In the genomic region with DNA sequence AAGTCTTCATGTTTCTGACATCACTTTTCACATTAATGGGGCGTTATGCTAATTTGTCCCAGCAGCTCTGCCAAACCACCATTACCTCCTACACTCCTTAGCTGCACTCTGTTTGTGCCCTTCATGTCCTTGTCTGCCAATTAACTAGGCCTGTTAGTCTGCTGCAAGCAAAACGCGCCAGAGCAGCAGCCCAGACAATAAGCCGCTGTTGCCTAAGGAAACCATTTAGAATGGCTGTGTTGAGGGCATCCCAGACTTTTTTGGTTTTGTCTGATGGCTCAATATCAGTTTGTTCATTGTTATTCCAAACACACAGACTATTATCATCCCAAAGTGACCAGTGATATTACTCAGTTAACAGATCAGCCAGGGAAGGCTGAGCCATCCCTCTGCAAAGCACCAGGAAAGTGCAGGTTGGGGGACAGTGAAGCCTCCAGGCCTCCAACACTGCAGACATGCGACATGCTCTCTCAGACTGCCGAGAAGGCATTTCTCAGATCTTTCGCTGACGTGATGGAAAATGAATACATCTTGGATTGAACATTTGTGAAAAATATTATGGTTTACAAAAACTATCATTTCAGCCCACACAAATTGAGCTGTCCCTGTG, we compare ENCODE assay signal across 16 cellular contexts.
A peak's percentile ranks its signal among the peaks of the same experiment; 100 is the strongest.
DNase-seq lines count a peak whose midpoint lies in the region; TF ChIP-seq lines count a peak whose summit lies in the region.
"Had no signal": no experiment of that assay in that cellular context is flagged by ENCODE, and none has a peak within 500 bp of the region (broad histone marks: within the 10 kb centered on the region; RNA-seq: fewer than 3 reads in every experiment).

No MANE protein-coding gene starts in this region.

- CTCF ChIA-PET in A673 (lab: Charles Lee) (no interaction called here), SK-N-SH (lab: Yijun Ruan, JAX) (interaction anchor here (1.6 to 1.7 kb wide), 2 partner anchors 14 to 210 kb away, joined by 3 to 4 read pairs; no protein-coding TSS in a partner anchor)

- TF ChIP-seq CTCF in A673 (conservative IDR thresholded peaks at IDR 0.05; ENCODE audit: low read depth, low read length) (no peak), SK-N-SH (IDR thresholded peaks at IDR 0.05) (no peak), tibial artery (IDR thresholded peaks at IDR 0.05) (no peak), progenitor cell of endocrine pancreas (IDR thresholded peaks at IDR 0.05; ENCODE audit: unreplicated experiment) (no peak)

- H3K9me2 ChIP-seq in SK-N-SH = no peaks in the 10 kb centered on the region

- H3K9ac ChIP-seq in SK-N-SH = no peak overlapping the region

- no peaks in the 10 kb centered on the region for H4K20me1 ChIP-seq in SK-N-SH (ENCODE audit: insufficient read depth)

- H3K9me3 Mint-ChIP-seq in progenitor cell of endocrine pancreas (ENCODE audit: low read depth) = no peaks in the 10 kb centered on the region

- no peaks in the 10 kb centered on the region for H3K36me3 Mint-ChIP-seq in progenitor cell of endocrine pancreas (ENCODE audit: insufficient read depth)

- no peak overlapping the region for H3K4me3 ChIP-seq in A673 (ENCODE audit: low read depth, low read length, poor library complexity, severe bottlenecking)
- no peak overlapping the region for H3K4me3 ChIP-seq in SK-N-SH (ENCODE audit: low read depth in 2 of 2, low read length in 1 of 2)
- H3K4me3 ChIP-seq in tibial artery = no peak overlapping the region

- no peak overlapping the region for H2AFZ ChIP-seq in SK-N-SH (ENCODE audit: low read depth)

- peak in 1 of 2 experiments; percentile 87; a peak in 2 of 4 replicates for TF ChIP-seq EP300 in SK-N-SH (IDR thresholded peaks at IDR 0.05; ENCODE audit: borderline replicate concordance in 1 of 2, low read depth in 1 of 2, low read length in 1 of 2)

- no peaks in the 10 kb centered on the region for H3F3A ChIP-seq in SK-N-SH (replicated peaks; ENCODE audit: insufficient read depth)

- WGBS in SK-N-SH (ENCODE audit: low lambda C conversion rate) = 34% methylated on average over 8 of the region's 8 CpGs

- no peak overlapping the region for H3K4me3 Mint-ChIP-seq in progenitor cell of endocrine pancreas (ENCODE audit: low read depth)
- H3K4me3 Mint-ChIP-seq: activated CD4-positive, alpha-beta T cell treated with anti-CD3 and anti-CD28 coated beads for 36 hours had no signal

- H3K4me1 Mint-ChIP-seq in progenitor cell of endocrine pancreas (ENCODE audit: low read depth) = peaks cover 10% of the 10 kb centered on the region
- H3K4me1 Mint-ChIP-seq: activated CD4-positive, alpha-beta T cell treated with anti-CD3 and anti-CD28 coated beads for 36 hours had no signal

- H3K4me1 ChIP-seq in A673 (ENCODE audit: insufficient read depth, low read length, poor library complexity, severe bottlenecking) (peaks cover 9% of the 10 kb centered on the region), SK-N-SH (ENCODE audit: control insufficient read depth in 1 of 2, insufficient read depth in 2 of 2, low read depth in 1 of 2, low read length in 1 of 2) (peaks cover 0 to 33% of the 10 kb centered on the region in 2 experiments; a peak in 2 of 4 replicates), tibial artery (no peaks in the 10 kb centered on the region)

- intact Hi-C loops in A673 (cut with micrococcal nuclease; ENCODE audit: unreplicated experiment) = no loop called here
- intact Hi-C loops in tibial artery (cut with DNase I; ENCODE audit: low total_unique reads) = no loop called here

- no peak overlapping the region for H3K27ac Mint-ChIP-seq in progenitor cell of endocrine pancreas
- H3K27ac Mint-ChIP-seq: activated CD4-positive, alpha-beta T cell treated with anti-CD3 and anti-CD28 coated beads for 36 hours had no signal

- no peaks in the 10 kb centered on the region for H3K9me3 ChIP-seq in A673 (ENCODE audit: low read depth, low read length, poor library complexity, severe bottlenecking)
- H3K9me3 ChIP-seq in SK-N-SH = no peaks in the 10 kb centered on the region
- no peaks in the 10 kb centered on the region for H3K9me3 ChIP-seq in tibial artery

- no peak overlapping the region for H3K4me2 ChIP-seq in SK-N-SH

- H3K27me3 ChIP-seq in A673 (replicated peaks; ENCODE audit: insufficient read depth, low read depth, low read length, poor library complexity) (no peaks in the 10 kb centered on the region), SK-N-SH (ENCODE audit: insufficient read depth) (no peaks in the 10 kb centered on the region), tibial artery (no peaks in the 10 kb centered on the region)

- H3K27ac ChIP-seq in A673 (ENCODE audit: low read depth, low read length, poor library complexity, severe bottlenecking) (no peak overlapping the region), SK-N-SH (ENCODE audit: low read depth in 2 of 2, low read length in 1 of 2) (peak overlapping the region in 1 of 2 experiments; percentile 100; a peak in 3 of 4 replicates), tibial artery (no peak overlapping the region)

- POLR2A ChIA-PET in A673 (lab: Charles Lee; ENCODE audit: low non-redundant PET) (no interaction called here), SK-N-SH (lab: Yijun Ruan, JAX) (interaction anchor here (1.0 kb wide), 1 partner anchor 9 kb away, joined by 4 read pairs; no protein-coding TSS in a partner anchor)

- peaks cover 31% of the 10 kb centered on the region for H3K27me3 Mint-ChIP-seq in progenitor cell of endocrine pancreas

- no peaks in the 10 kb centered on the region for H3K79me2 ChIP-seq in SK-N-SH (ENCODE audit: insufficient read depth)

- TF ChIP-seq RAD21 in SK-N-SH (IDR thresholded peaks at IDR 0.05; ENCODE audit: low read length) = no peak

- BruUV-seq in A673 (replicated peaks; lab: Mats Ljungman, UMichigan) = no TSS peak

- peak; percentile 27 for DNase-seq in A673 (ENCODE audit: low spot score)
- DNase-seq in NCI-H1092 treated with DMSO at 0.1 percent for 48 hours (lab: John Stamatoyannopoulos, UW) = peak; percentile 59
- DNase-seq in SK-N-SH = peak; percentile 57
- peak; percentile 36 for DNase-seq in left kidney (ENCODE audit: low read depth, low spot score)
- no peak for DNase-seq in tibial artery
- no peak for DNase-seq in stimulated activated CD8-positive, alpha-beta memory T cell treated with anti-CD3 and anti-CD28 coated beads, Interleukin-4, amount 100 ng/mL, for 48 hours
- no peak for DNase-seq in progenitor cell of endocrine pancreas (ENCODE audit: low spot score, unreplicated experiment)
- no peak for DNase-seq in AML-193 (lab: John Stamatoyannopoulos, UW)
- DNase-seq: activated CD4-positive, alpha-beta T cell treated with anti-CD3 and anti-CD28 coated beads for 36 hours; activated CD8-positive, alpha-beta memory T cell treated with anti-CD3 and anti-CD28 coated beads, Interleukin-2, amount 50 U/mL, for 48 hours; activated naive CD4-positive, alpha-beta T cell; left colon; NCI-H2081 treated with DMSO at 0.1 percent for 48 hours; SHP77 treated with DMSO at 0.1 percent for 48 hours; stimulated activated CD4-positive, alpha-beta T cell treated with anti-CD3 and anti-CD28 coated beads, Interleukin-15, amount 100 ng/mL, for 24 hours; T1000 had no signal

- no peaks in the 10 kb centered on the region for H3K36me3 ChIP-seq in A673 (ENCODE audit: insufficient read depth, low read length, poor library complexity, severe bottlenecking)
- H3K36me3 ChIP-seq in SK-N-SH (replicated peaks in 1 of 2; ENCODE audit: control insufficient read depth in 1 of 2, insufficient read depth in 2 of 2, low read length in 1 of 2) = no peaks in the 10 kb centered on the region
- no peaks in the 10 kb centered on the region for H3K36me3 ChIP-seq in tibial artery

TF ChIP-seq in SK-N-SH, 30 proteins besides CTCF, POLR2A, EP300 and RAD21:
- TF ChIP-seq GATA2 (CRISPR knock-in tag; IDR thresholded peaks at IDR 0.05) (peak; percentile 54), FOXJ3 (CRISPR knock-in tag; IDR thresholded peaks at IDR 0.05) (peak; percentile 71; the same call in 1 of the 2 replicates), RCOR1 (IDR thresholded peaks at IDR 0.05; ENCODE audit: low read length) (peak; percentile 69), MEF2A (IDR thresholded peaks at IDR 0.05; ENCODE audit: borderline replicate concordance, low read depth) (no peak), POLR2AphosphoS5 (IDR thresholded peaks at IDR 0.05; ENCODE audit: low read depth, low read length) (no peak), TAF1 (IDR thresholded peaks at IDR 0.05; ENCODE audit: borderline replicate concordance, low read depth, low read length) (no peak)
TF ChIP-seq in SK-N-SH: peak in this region for 3.

Comparison
In these comparisons a context has a peak if more than half of its experiments do, and no peak if none do; other contexts are left out.
1. DNase-seq: peak in A673 (single experiment), NCI-H1092 treated with DMSO at 0.1 percent for 48 hours (single experiment), SK-N-SH (single experiment) and left kidney (single experiment); none in tibial artery (0 of 2), stimulated activated CD8-positive, alpha-beta memory T cell treated with anti-CD3 and anti-CD28 coated beads, Interleukin-4, amount 100 ng/mL, for 48 hours (single experiment), progenitor cell of endocrine pancreas (single experiment) and AML-193 (0 of 2).